ENCODE assay signal across 10 cellular contexts in the genomic region with DNA sequence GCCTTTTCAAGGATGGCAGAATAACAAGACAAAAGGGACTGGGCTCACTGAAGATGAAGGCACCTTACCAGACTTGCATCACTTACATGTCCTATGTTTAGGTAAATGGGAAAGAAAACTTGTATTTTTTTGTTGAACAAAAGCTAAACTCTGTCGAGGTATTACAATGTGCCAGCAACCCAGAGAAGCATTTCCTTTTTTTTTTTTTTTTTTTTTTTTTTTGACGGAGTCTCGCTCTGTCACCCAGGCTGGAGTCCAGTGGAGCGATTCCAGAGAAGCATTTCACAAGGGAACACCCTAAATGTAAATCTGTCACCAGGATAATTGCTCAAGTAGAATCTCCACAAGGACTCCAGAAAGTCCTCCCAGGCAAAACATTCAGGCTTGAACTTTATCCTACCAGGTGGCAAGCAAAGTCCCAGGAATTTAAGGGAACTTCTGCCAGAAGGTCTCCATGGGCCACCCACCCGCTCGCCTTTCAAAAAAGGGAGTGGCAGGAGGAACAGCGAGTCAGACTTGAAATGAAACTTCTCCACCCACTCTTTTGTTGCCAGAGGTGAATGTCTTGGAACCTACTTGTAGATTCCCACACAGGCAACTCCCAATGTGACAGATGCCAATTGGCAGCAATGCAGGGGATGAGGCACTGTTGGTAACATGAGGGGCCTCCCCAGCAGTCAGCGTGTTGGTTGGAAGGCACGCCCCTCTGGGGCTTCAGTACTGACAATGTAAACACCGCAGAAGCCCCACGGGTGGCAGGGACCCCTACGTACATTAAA.
DNase-seq lines count a peak whose midpoint lies in the region; ATAC-seq and TF ChIP-seq lines count a peak whose summit lies in the region.
"Had no signal": no experiment of that assay in that cellular context is flagged by ENCODE, and none has a peak within 500 bp of the region (broad histone marks: within the 10 kb centered on the region; RNA-seq: fewer than 3 reads in every experiment).

No MANE protein-coding gene starts in this region.

- peaks cover 75% of the 10 kb centered on the region for H3K36me3 Mint-ChIP-seq in activated T-helper 17 cell treated with anti-CD3 and anti-CD28 coated beads, Interleukin-2, amount 50 U/mL, for 72 hours (ENCODE audit: low read depth)
- H3K36me3 Mint-ChIP-seq in Caco-2 (ENCODE audit: insufficient read depth, unreplicated experiment), result no peaks in the 10 kb centered on the region

- H3K4me3 ChIP-seq in left ventricle myocardium inferior (peak overlapping the region; percentile 6), skeletal muscle satellite cell (ENCODE audit: low read length) (peak overlapping the region; percentile 0), Caco-2 (ENCODE audit: low read depth, low read length) (no peak overlapping the region)

- H3K4me3 Mint-ChIP-seq in activated T-helper 17 cell treated with anti-CD3 and anti-CD28 coated beads, Interleukin-2, amount 50 U/mL, for 72 hours, result no peak overlapping the region
- no peak overlapping the region for H3K4me3 Mint-ChIP-seq in Caco-2 (ENCODE audit: unreplicated experiment)

- H3K36me3 ChIP-seq in left ventricle myocardium inferior (no peaks in the 10 kb centered on the region), skeletal muscle satellite cell (ENCODE audit: insufficient read depth, low read length) (no peaks in the 10 kb centered on the region), Caco-2 (ENCODE audit: control insufficient read depth, insufficient read depth, low read length) (no peaks in the 10 kb centered on the region)

- H3K27me3 ChIP-seq in left ventricle myocardium inferior (ENCODE audit: low read depth) (peaks cover 13% of the 10 kb centered on the region), skeletal muscle satellite cell (ENCODE audit: control insufficient read depth, insufficient read depth, low read length) (no peaks in the 10 kb centered on the region), Caco-2 (replicated peaks; ENCODE audit: control insufficient read depth, insufficient read depth, low read length) (no peaks in the 10 kb centered on the region)

- BruUV-seq in Caco-2 (replicated peaks; lab: Mats Ljungman, UMichigan), result no TSS peak

- TF ChIP-seq CTCF in left ventricle myocardium inferior (IDR thresholded peaks at IDR 0.05; ENCODE audit: borderline replicate concordance), result no peak
- no peak for TF ChIP-seq CTCF in Caco-2 (IDR thresholded peaks at IDR 0.05; ENCODE audit: insufficient read depth in 1 of 2, low read depth in 1 of 2, low read length in 1 of 2, severe bottlenecking in 1 of 2, unreplicated experiment in 1 of 2)
- TF ChIP-seq CTCF in GM20000 (IDR thresholded peaks at IDR 0.05; ENCODE audit: extremely low read depth, missing control alignments), result no peak

- peak overlapping the region; percentile 47 for H3K4me2 ChIP-seq in skeletal muscle satellite cell (ENCODE audit: low read length)

- DNase-seq in HPDE6-E6E7 (ENCODE audit: extremely low spot score) (peak; percentile 33), left ventricle myocardium inferior (peak; percentile 50), Caco-2 (no peak), GM20000 (ENCODE audit: low spot score) (no peak), NOMO-1 (lab: John Stamatoyannopoulos, UW; ENCODE audit: unreplicated experiment in 2 of 2) (no peak)
- DNase-seq: activated CD4-positive, alpha-beta T cell treated with anti-CD3 and anti-CD28 coated beads, Interleukin-2, amount 50 U/mL, for 1 hour had no signal

- intact Hi-C loops in left ventricle myocardium inferior (cut with micrococcal nuclease), result no loop called here
- intact Hi-C loops in Caco-2 (cut with micrococcal nuclease; ENCODE audit: unreplicated experiment), result no loop called here

- CTCF ChIA-PET in Caco-2 (lab: Charles Lee), result no interaction called here

- H3K9me3 ChIP-seq in left ventricle myocardium inferior (replicated peaks) (no peaks in the 10 kb centered on the region), skeletal muscle satellite cell (replicated peaks; ENCODE audit: low read length) (no peaks in the 10 kb centered on the region), Caco-2 (no peaks in the 10 kb centered on the region)

- H3K27ac Mint-ChIP-seq in activated T-helper 17 cell treated with anti-CD3 and anti-CD28 coated beads, Interleukin-2, amount 50 U/mL, for 72 hours, result no peak overlapping the region
- no peak overlapping the region for H3K27ac Mint-ChIP-seq in Caco-2 (ENCODE audit: unreplicated experiment)

- peak overlapping the region; percentile 38 for H3K27ac ChIP-seq in left ventricle myocardium inferior (replicated peaks)
- H3K27ac ChIP-seq: HL-60 had no signal

- H3K9me3 Mint-ChIP-seq in activated T-helper 17 cell treated with anti-CD3 and anti-CD28 coated beads, Interleukin-2, amount 50 U/mL, for 72 hours, result no peaks in the 10 kb centered on the region
- no peaks in the 10 kb centered on the region for H3K9me3 Mint-ChIP-seq in Caco-2 (ENCODE audit: unreplicated experiment)

- H3K27me3 Mint-ChIP-seq in activated T-helper 17 cell treated with anti-CD3 and anti-CD28 coated beads, Interleukin-2, amount 50 U/mL, for 72 hours, result no peaks in the 10 kb centered on the region
- H3K27me3 Mint-ChIP-seq in Caco-2 (ENCODE audit: insufficient read depth, unreplicated experiment), result no peaks in the 10 kb centered on the region

- POLR2A ChIA-PET in Caco-2 (lab: Charles Lee), result no interaction called here

- ATAC-seq in activated T-helper 17 cell treated with anti-CD3 and anti-CD28 coated beads, Interleukin-2, amount 50 U/mL, for 72 hours (replicated peaks), result peak; percentile 67
- ATAC-seq in GM18498 (IDR thresholded peaks at IDR 0.05; ENCODE audit: unreplicated experiment), result no peak

- no peaks in the 10 kb centered on the region for H3K4me1 Mint-ChIP-seq in activated T-helper 17 cell treated with anti-CD3 and anti-CD28 coated beads, Interleukin-2, amount 50 U/mL, for 72 hours
- peaks cover 6% of the 10 kb centered on the region for H3K4me1 Mint-ChIP-seq in Caco-2 (ENCODE audit: low read depth, unreplicated experiment)

- no peak overlapping the region for H3K9ac ChIP-seq in skeletal muscle satellite cell (ENCODE audit: low read depth, low read length)

- peaks cover 9% of the 10 kb centered on the region for H3K4me1 ChIP-seq in left ventricle myocardium inferior
- peaks cover 23% of the 10 kb centered on the region for H3K4me1 ChIP-seq in skeletal muscle satellite cell (ENCODE audit: control insufficient read depth, insufficient read depth, low read length)
- H3K4me1 ChIP-seq in Caco-2, result no peaks in the 10 kb centered on the region

Comparison
In these comparisons a context has a peak if more than half of its experiments do, and no peak if none do; other contexts are left out.
1. DNase-seq: peak in HPDE6-E6E7 (single experiment) and left ventricle myocardium inferior (single experiment); none in Caco-2 (0 of 2), GM20000 (single experiment) and NOMO-1 (0 of 2).